8 cellular contexts compared by ENCODE assay signal in the genomic region with DNA sequence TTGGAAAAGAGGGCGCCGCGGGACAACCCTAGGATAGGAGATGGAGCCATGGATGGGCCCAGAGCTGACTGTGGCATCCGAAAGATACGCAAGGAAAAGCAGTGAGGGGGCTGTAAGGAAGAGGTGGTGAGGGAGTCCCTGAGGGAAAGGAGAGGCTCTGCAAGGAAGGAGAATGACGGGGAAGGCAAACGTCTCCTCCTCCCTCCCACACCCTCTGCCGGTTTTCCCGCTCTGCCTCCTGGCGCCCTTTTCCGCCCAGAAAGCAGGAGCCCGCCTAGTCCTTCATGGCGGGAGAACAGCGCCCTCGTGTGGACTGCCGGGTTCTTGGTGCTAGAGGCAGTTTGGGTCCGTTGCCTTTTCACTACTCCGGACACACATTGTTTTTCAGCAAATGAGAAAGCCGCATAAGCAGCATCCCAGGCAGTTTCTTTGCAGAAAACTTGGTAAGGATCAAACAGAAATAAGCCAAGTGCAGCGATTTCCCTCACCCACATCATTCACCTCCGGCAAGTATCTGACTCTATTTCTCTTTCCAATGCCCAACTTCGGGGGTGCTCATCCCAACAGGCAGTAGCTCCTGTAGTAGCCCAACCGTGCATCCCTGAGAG.
DNase-seq lines count a peak whose midpoint lies in the region; ATAC-seq, FAIRE-seq and TF ChIP-seq lines count a peak whose summit lies in the region.

No MANE protein-coding gene starts in this region.

- DNase-seq in AML-193 (lab: John Stamatoyannopoulos, UW): peak; percentile 12 to 15
- DNase-seq in LoVo (ENCODE audit: low spot score): peak; percentile 79
- DNase-seq in WERI-Rb-1: peak; percentile 69
- peak in 58 of 61 donors; percentile 9 to 84 (median 62) for DNase-seq in caudate nucleus (lab: John Stamatoyannopoulos, UW)
- DNase-seq in kidney: peak; percentile 93
- DNase-seq in stimulated activated CD4-positive, alpha-beta T cell treated with anti-CD3 and anti-CD28 coated beads, Interleukin-15, amount 100 ng/mL, for 48 hours (ENCODE audit: low read depth in 2 of 2): peak; percentile 47 to 52

- H3K9ac ChIP-seq in kidney (ENCODE audit: low read length in 2 of 2): no peak overlapping the region

- H3K36me3 ChIP-seq in WERI-Rb-1 (no peaks in the 10 kb centered on the region), kidney (ENCODE audit: control insufficient read depth in 1 of 2, insufficient read depth in 2 of 2, low read length in 2 of 2) (no peaks in the 10 kb centered on the region)

- intact Hi-C loops in kidney (cut with DNase I): loop anchor here (5.0 kb wide), 1 partner anchor 108 kb away; no protein-coding TSS in a partner anchor

- H3K9me3 ChIP-seq in WERI-Rb-1 (ENCODE audit: severe bottlenecking) (no peaks in the 10 kb centered on the region), kidney (ENCODE audit: control insufficient read depth in 1 of 2, low read length in 2 of 2) (no peaks in the 10 kb centered on the region)

- FAIRE-seq in kidney (lab: Jason Lieb, UNC): no peak

- no peaks in the 10 kb centered on the region for H3K27me3 ChIP-seq in WERI-Rb-1 (ENCODE audit: insufficient read depth, low read depth, severe bottlenecking)

- no peak overlapping the region for H3K27ac ChIP-seq in WERI-Rb-1
- H3K27ac ChIP-seq in caudate nucleus (ENCODE audit: low read depth, low read length): no peak overlapping the region
- H3K27ac ChIP-seq in kidney (ENCODE audit: low read depth in 2 of 2, low read length in 2 of 2): no peak overlapping the region

- peak; percentile 80 for ATAC-seq in GM19438 (IDR thresholded peaks at IDR 0.05; ENCODE audit: low read depth, unreplicated experiment)
- ATAC-seq in GM18873 (IDR thresholded peaks at IDR 0.05; ENCODE audit: low FRiP score, unreplicated experiment): no peak

- H3K4me3 ChIP-seq in WERI-Rb-1 (ENCODE audit: low read depth, low read length) (no peak overlapping the region), kidney (ENCODE audit: low read length in 2 of 2) (no peak overlapping the region)

- TF ChIP-seq CTCF in WERI-Rb-1 (IDR thresholded peaks at IDR 0.05; ENCODE audit: low read depth, low read length) (peak; percentile 63), kidney (IDR thresholded peaks at IDR 0.05; ENCODE audit: borderline replicate concordance, extremely low read depth, insufficient read depth) (peak; percentile 88)

- H3K4me1 ChIP-seq in kidney (ENCODE audit: control insufficient read depth in 1 of 2, insufficient read depth in 1 of 2, low read depth in 1 of 2, low read length in 2 of 2): no peaks in the 10 kb centered on the region

Comparison
In these comparisons a context has a peak if more than half of its experiments do, and no peak if none do; other contexts are left out.
1. DNase-seq: peak in every context shown above with its lines; median percentile 93 in kidney; 79 in LoVo; 69 in WERI-Rb-1; 62 in caudate nucleus; 50 in stimulated activated CD4-positive, alpha-beta T cell treated with anti-CD3 and anti-CD28 coated beads, Interleukin-15, amount 100 ng/mL, for 48 hours; 14 in AML-193.